ENCODE assay signal across 21 cellular contexts in genomic region chr16:75054556-75054947, GRCh38. TPM values are rescaled to one million over a fixed set of nuclear protein-coding genes. Genes with fewer than 3 reads are reported as not detected.
A peak's percentile ranks its signal among the peaks of the same experiment; 100 is the strongest.
DNase-seq lines count a peak whose midpoint lies in the region; ATAC-seq and TF ChIP-seq lines count a peak whose summit lies in the region.
"Had no signal": no experiment of that assay in that cellular context is flagged by ENCODE, and none has a peak within 500 bp of the region (broad histone marks: within the 10 kb centered on the region; RNA-seq: fewer than 3 reads in every experiment).

No MANE protein-coding gene starts in this region.

- H3K4me3 ChIP-seq in breast epithelium = no peak overlapping the region
- peak overlapping the region in 1 of 2 donors; percentile 13 for H3K4me3 ChIP-seq in mucosa of rectum (ENCODE audit: low read length in 2 of 2)
- H3K4me3 ChIP-seq in thymus (ENCODE audit: low read length) = no peak overlapping the region
- H3K4me3 ChIP-seq: MG63, pancreas had no signal

- H3K36me3 ChIP-seq in breast epithelium (no peaks in the 10 kb centered on the region), mucosa of rectum (ENCODE audit: control insufficient read depth in 2 of 2, insufficient read depth in 2 of 2, low read length in 2 of 2) (no peaks in the 10 kb centered on the region), thymus (ENCODE audit: control insufficient read depth, insufficient read depth) (peaks cover 15% of the 10 kb centered on the region)
- H3K36me3 ChIP-seq: BE2C, MG63, pancreas had no signal

- POLR2A ChIA-PET in MCF 10A (lab: Yijun Ruan, JAX) = no interaction called here

- H3K27me3 Mint-ChIP-seq in MCF 10A (ENCODE audit: insufficient read depth, unreplicated experiment) = no peaks in the 10 kb centered on the region
- H3K27me3 Mint-ChIP-seq: memory B cell; naive thymus-derived CD8-positive, alpha-beta T cell had no signal

- no peak overlapping the region for H3K4me3 Mint-ChIP-seq in MCF 10A (ENCODE audit: unreplicated experiment)
- H3K4me3 Mint-ChIP-seq: activated naive CD8-positive, alpha-beta T cell treated with anti-CD3 and anti-CD28 coated beads, Interleukin-2, amount 50 U/mL, for 24 hours; memory B cell; naive thymus-derived CD8-positive, alpha-beta T cell had no signal

- H3K27ac ChIP-seq in breast epithelium (peak overlapping the region; percentile 69 to 81), cingulate gyrus (ENCODE audit: low read depth, low read length) (peak overlapping the region; percentile 8), mucosa of rectum (ENCODE audit: low read depth in 2 of 2, low read length in 2 of 2) (peak overlapping the region; percentile 69 to 83), thymus (ENCODE audit: low read depth) (peak overlapping the region; percentile 9)
- H3K27ac ChIP-seq: epithelial cell of prostate had no signal

- H3K4me1 ChIP-seq in breast epithelium (no peaks in the 10 kb centered on the region), mucosa of rectum (ENCODE audit: control insufficient read depth in 2 of 2, insufficient read depth in 2 of 2, low read length in 2 of 2) (peaks cover 9 to 37% of the 10 kb centered on the region in 2 donors), thymus (ENCODE audit: control insufficient read depth, insufficient read depth, low read length) (peaks cover 33% of the 10 kb centered on the region)

- H3K9ac ChIP-seq in mucosa of rectum (ENCODE audit: low read depth in 1 of 2, low read length in 2 of 2) = no peak overlapping the region

- no peak for DNase-seq in breast epithelium (ENCODE audit: low spot score in 2 of 2)
- DNase-seq in MCF 10A (ENCODE audit: unreplicated experiment) = no peak
- no peak for DNase-seq in RKO (ENCODE audit: low spot score)
- DNase-seq: activated CD4-positive, alpha-beta T cell treated with anti-CD3 and anti-CD28 coated beads for 48 hours; activated effector memory CD4-positive, alpha-beta T cell treated with Interleukin-2 at 50 U/mL for 16 hours; activated naive CD8-positive, alpha-beta T cell treated with anti-CD3 and anti-CD28 coated beads, Interleukin-2, amount 50 U/mL, for 24 hours; MG63; naive thymus-derived CD8-positive, alpha-beta T cell; SIG-M5; stimulated activated CD4-positive, alpha-beta T cell treated with anti-CD3 and anti-CD28 coated beads, Interleukin-2, amount 100 ng/mL, for 24 hours; stimulated activated naive CD4-positive, alpha-beta T cell; T-helper 1 cell had no signal

- WGBS in thymus = 95% methylated on average over 2 of the region's 2 CpGs

- H3K27me3 ChIP-seq in breast epithelium (no peaks in the 10 kb centered on the region), mucosa of rectum (ENCODE audit: control insufficient read depth in 2 of 2, insufficient read depth in 2 of 2, low read length in 2 of 2) (no peaks in the 10 kb centered on the region), thymus (ENCODE audit: control insufficient read depth, insufficient read depth) (no peaks in the 10 kb centered on the region)
- H3K27me3 ChIP-seq: BE2C, MG63, pancreas had no signal

- TF ChIP-seq POLR2A in breast epithelium (IDR thresholded peaks at IDR 0.05) = no peak

- no peaks in the 10 kb centered on the region for H3K9me3 ChIP-seq in breast epithelium
- H3K9me3 ChIP-seq in mucosa of rectum (ENCODE audit: control insufficient read depth in 2 of 2, low read length in 2 of 2) = no peaks in the 10 kb centered on the region
- H3K9me3 ChIP-seq in thymus (ENCODE audit: control insufficient read depth) = no peaks in the 10 kb centered on the region
- H3K9me3 ChIP-seq: BE2C, MG63, pancreas had no signal

- intact Hi-C loops in breast epithelium (cut with DNase I; ENCODE audit: low total_unique reads) = no loop called here
- intact Hi-C loops in MCF 10A (cut with micrococcal nuclease) = no loop called here

- H3K9me3 Mint-ChIP-seq in MCF 10A (ENCODE audit: unreplicated experiment) = no peaks in the 10 kb centered on the region
- H3K9me3 Mint-ChIP-seq: activated naive CD8-positive, alpha-beta T cell treated with anti-CD3 and anti-CD28 coated beads, Interleukin-2, amount 50 U/mL, for 24 hours; memory B cell; naive thymus-derived CD8-positive, alpha-beta T cell had no signal

- no peak for ATAC-seq in HG03280 (IDR thresholded peaks at IDR 0.05; ENCODE audit: unreplicated experiment)
- no peak for ATAC-seq in GM19455 (IDR thresholded peaks at IDR 0.05; ENCODE audit: unreplicated experiment)
- ATAC-seq: activated naive CD8-positive, alpha-beta T cell treated with anti-CD3 and anti-CD28 coated beads, Interleukin-2, amount 50 U/mL, for 24 hours; naive thymus-derived CD8-positive, alpha-beta T cell had no signal

- no TSS peak for BruUV-seq in MCF 10A (replicated peaks; lab: Mats Ljungman, UMichigan)

- no peak overlapping the region for H3K27ac Mint-ChIP-seq in MCF 10A (ENCODE audit: low read depth, unreplicated experiment)
- H3K27ac Mint-ChIP-seq: activated naive CD8-positive, alpha-beta T cell treated with anti-CD3 and anti-CD28 coated beads, Interleukin-2, amount 50 U/mL, for 24 hours; memory B cell had no signal

- CTCF ChIA-PET in MCF 10A (lab: Yijun Ruan, JAX) = no interaction called here

- H3K4me1 Mint-ChIP-seq in MCF 10A (ENCODE audit: insufficient read depth, unreplicated experiment) = peaks cover 7% of the 10 kb centered on the region
- H3K4me1 Mint-ChIP-seq: memory B cell had no signal

- TF ChIP-seq CTCF in breast epithelium (IDR thresholded peaks at IDR 0.05) = no peak
- TF ChIP-seq CTCF in MCF 10A (IDR thresholded peaks at IDR 0.05; ENCODE audit: unreplicated experiment) = no peak

- peaks cover 5% of the 10 kb centered on the region for H3K36me3 Mint-ChIP-seq in MCF 10A (ENCODE audit: insufficient read depth, unreplicated experiment)
- H3K36me3 Mint-ChIP-seq: memory B cell; naive thymus-derived CD8-positive, alpha-beta T cell had no signal

RNA-seq across cellular contexts. Expression of gene ZNRF1, which starts 55.7 kb away (rescaled TPM):
- total RNA-seq in breast epithelium = 10 to 100 TPM; 12.8 to 27.5 (median 24.4) TPM
- total RNA-seq in MCF 10A (2022) = 8.3 and 10.5 TPM in 2 replicates
- 26.6 TPM for polyA plus RNA-seq in thymus

Comparison
In these comparisons a context has a peak if more than half of its experiments do, and no peak if none do; other contexts are left out.
1. H3K27ac ChIP-seq: peak in every context shown above with its lines; median percentile 76 in mucosa of rectum; 75 in breast epithelium; 9 in thymus; 8 in cingulate gyrus.